ENCODE assay signal across 19 cellular contexts in genomic region chr9:77806697-77807096, GRCh38.
"Had no signal": no experiment of that assay in that cellular context is flagged by ENCODE, and none has a peak within 500 bp of the region (broad histone marks: within the 10 kb centered on the region; RNA-seq: fewer than 3 reads in every experiment).

No MANE protein-coding gene starts in this region.

- H3K4me1 Mint-ChIP-seq: naive B cell had no signal

- H3K27me3 ChIP-seq: colonic mucosa, esophagus squamous epithelium, heart right ventricle, neural progenitor cell, upper lobe of right lung had no signal

- H3K27ac ChIP-seq: neural progenitor cell, parathyroid adenoma had no signal

- H3K4me2 ChIP-seq: neural progenitor cell had no signal

- H3K9ac ChIP-seq: neural progenitor cell, parathyroid adenoma had no signal

- H3K27ac Mint-ChIP-seq: activated T-cell treated with anti-CD3 and anti-CD28 coated beads, Interleukin-2, amount 50 U/mL, for 24 hours; neural progenitor cell; stimulated activated naive CD8-positive, alpha-beta T cell treated with anti-CD3 and anti-CD28 coated beads, Interleukin-15, amount 100 ng/mL, for 72 hours; T-helper 17 cell; WTC11 had no signal

- H3K9me3 ChIP-seq: colonic mucosa, esophagus squamous epithelium, heart right ventricle, thoracic aorta, upper lobe of right lung had no signal

- DNase-seq: activated CD4-positive, alpha-beta memory T cell treated with anti-CD3 and anti-CD28 coated beads, Interleukin-2, amount 10 ng/mL, durations not matched to agents 7 days and 5 days; activated CD4-positive, alpha-beta T cell treated with anti-CD3 and anti-CD28 coated beads for 4 hours; activated effector memory CD4-positive, alpha-beta T cell treated with Interleukin-2 at 50 U/mL for 16 hours; activated naive CD4-positive, alpha-beta T cell treated with anti-CD3 and anti-CD28 coated beads, Interleukin-2, amount 50 U/mL, for 16 hours; activated T-cell treated with anti-CD3 and anti-CD28 coated beads, Interleukin-2, amount 50 U/mL, for 24 hours; caudate nucleus; colonic mucosa; esophagus squamous epithelium; heart right ventricle; islet precursor cell; naive B cell; stimulated activated naive CD8-positive, alpha-beta T cell treated with anti-CD3 and anti-CD28 coated beads, Interleukin-15, amount 100 ng/mL, for 72 hours; T-helper 17 cell; upper lobe of right lung had no signal

- H3K4me1 ChIP-seq: colonic mucosa, parathyroid adenoma had no signal

- H3K27me3 Mint-ChIP-seq: activated CD4-positive, alpha-beta memory T cell treated with anti-CD3 and anti-CD28 coated beads, Interleukin-2, amount 10 ng/mL, durations not matched to agents 7 days and 5 days; activated T-cell treated with anti-CD3 and anti-CD28 coated beads, Interleukin-2, amount 50 U/mL, for 24 hours; naive B cell; stimulated activated naive CD8-positive, alpha-beta T cell treated with anti-CD3 and anti-CD28 coated beads, Interleukin-15, amount 100 ng/mL, for 72 hours; T-helper 17 cell had no signal

- H3K4me3 ChIP-seq: colonic mucosa, esophagus squamous epithelium, heart right ventricle, neural progenitor cell, skin epidermis, thoracic aorta, upper lobe of right lung had no signal

- H3K36me3 ChIP-seq: colonic mucosa, neural progenitor cell, thoracic aorta had no signal

- H3K4me3 Mint-ChIP-seq: activated CD4-positive, alpha-beta memory T cell treated with anti-CD3 and anti-CD28 coated beads, Interleukin-2, amount 10 ng/mL, durations not matched to agents 7 days and 5 days; activated T-cell treated with anti-CD3 and anti-CD28 coated beads, Interleukin-2, amount 50 U/mL, for 24 hours; naive B cell; neural progenitor cell; stimulated activated naive CD8-positive, alpha-beta T cell treated with anti-CD3 and anti-CD28 coated beads, Interleukin-15, amount 100 ng/mL, for 72 hours; WTC11 had no signal

- H3K36me3 Mint-ChIP-seq: naive B cell, WTC11 had no signal

- H2AFZ ChIP-seq: neural progenitor cell, parathyroid adenoma had no signal

- H3K9me3 Mint-ChIP-seq: activated CD4-positive, alpha-beta memory T cell treated with anti-CD3 and anti-CD28 coated beads, Interleukin-2, amount 10 ng/mL, durations not matched to agents 7 days and 5 days; activated T-cell treated with anti-CD3 and anti-CD28 coated beads, Interleukin-2, amount 50 U/mL, for 24 hours; neural progenitor cell; stimulated activated naive CD8-positive, alpha-beta T cell treated with anti-CD3 and anti-CD28 coated beads, Interleukin-15, amount 100 ng/mL, for 72 hours; WTC11 had no signal

- H3K79me2 ChIP-seq: parathyroid adenoma had no signal
